In the genomic region with DNA sequence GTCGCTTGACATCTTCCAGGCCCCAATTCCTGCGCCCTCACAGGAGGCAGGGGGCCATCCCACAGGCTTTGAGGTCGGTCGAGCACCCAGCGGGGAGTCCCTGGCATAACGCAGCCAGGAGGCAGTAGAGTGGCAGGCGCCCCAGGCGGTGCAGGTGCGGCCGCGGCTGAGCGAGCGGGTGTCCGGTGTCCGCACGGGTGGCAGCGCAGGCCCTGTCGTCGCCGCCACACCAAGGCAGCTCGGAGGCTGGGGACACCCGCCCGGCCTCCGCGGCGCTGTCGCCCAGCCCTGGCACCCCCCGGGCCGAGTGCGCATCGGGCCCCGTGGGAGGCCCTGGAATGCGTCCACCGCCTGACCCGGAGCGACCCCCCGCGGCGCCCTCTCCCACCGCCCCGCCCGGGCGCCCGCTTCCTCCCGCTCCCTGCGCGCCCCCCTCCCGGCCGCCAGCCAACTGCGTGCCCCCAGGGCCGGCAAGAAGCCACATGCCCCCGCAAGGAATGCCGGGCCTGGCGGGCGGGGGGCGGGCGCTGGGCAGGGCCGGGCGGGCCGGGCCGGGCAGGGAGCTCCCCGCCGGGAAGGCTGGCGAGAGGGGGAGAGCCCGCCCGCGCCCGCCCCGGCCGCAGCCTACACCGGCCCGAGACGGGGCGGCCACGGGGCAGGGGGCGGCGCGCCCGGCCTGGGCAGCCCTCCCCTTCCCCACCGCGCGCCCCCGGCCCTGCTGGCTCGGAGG, we compare ENCODE assay signal across 7 cellular contexts. TPM values are rescaled to one million over a fixed set of nuclear protein-coding genes. Genes with fewer than 3 reads are reported as not detected.
A peak's percentile ranks its signal among the peaks of the same experiment; 100 is the strongest.
DNase-seq lines count a peak whose midpoint lies in the region; ATAC-seq and TF ChIP-seq lines count a peak whose summit lies in the region.

No MANE protein-coding gene starts in this region.

- H3K27me3 ChIP-seq in HUES6 (ENCODE audit: control insufficient read depth, insufficient read depth, low read length): peaks cover 10% of the 10 kb centered on the region; the same call in 1 of the 2 replicates
- H3K27me3 ChIP-seq in neural cell (ENCODE audit: insufficient read depth, low read depth, low read length): no peaks in the 10 kb centered on the region

- no peak overlapping the region for H2AFZ ChIP-seq in neural cell (ENCODE audit: low read depth, low read length)

- H3K9ac ChIP-seq in HUES6 (ENCODE audit: low read length) (peak overlapping the region; percentile 45), neural cell (ENCODE audit: low read length) (no peak overlapping the region)

- H3K79me2 ChIP-seq in neural cell (replicated peaks; ENCODE audit: insufficient read depth, low read length): no peaks in the 10 kb centered on the region

- TF ChIP-seq RAD21 in neural cell (conservative IDR thresholded peaks at IDR 0.05): no peak

- DNase-seq in DMS53 (lab: John Stamatoyannopoulos, UW) (peak; percentile 84), foreskin fibroblast (peak; percentile 22 to 67)
- peak; percentile 39 for DNase-seq in activated CD4-positive, CD25-positive, alpha-beta regulatory T cell treated with anti-CD3 and anti-CD28 coated beads, Interleukin-2, amount 50 U/mL, for 72 hours

- H3F3A ChIP-seq in neural cell (ENCODE audit: insufficient read depth, low read length, poor library complexity, severe bottlenecking): no peaks in the 10 kb centered on the region

- no peak overlapping the region for H3K27ac ChIP-seq in HUES6 (ENCODE audit: low read depth, low read length)
- no peak overlapping the region for H3K27ac ChIP-seq in neural cell (ENCODE audit: low read length)

- H3K4me1 ChIP-seq in HUES6 (ENCODE audit: control insufficient read depth, insufficient read depth, low read length): peaks cover 15% of the 10 kb centered on the region

- H4K20me1 ChIP-seq in neural cell (ENCODE audit: insufficient read depth): no peaks in the 10 kb centered on the region

- no peaks in the 10 kb centered on the region for H3K9me2 ChIP-seq in neural cell (ENCODE audit: insufficient read depth, low read length)

- peak overlapping the region; percentile 68 for H3K4me3 ChIP-seq in HUES6 (ENCODE audit: low read depth, low read length)
- H3K4me3 ChIP-seq in foreskin fibroblast (ENCODE audit: low read depth in 1 of 2, low read length in 2 of 2): peak overlapping the region; percentile 41 to 58
- H3K4me3 ChIP-seq in neural cell (ENCODE audit: low read length): peak overlapping the region; percentile 53

- no peak overlapping the region for H3K4me2 ChIP-seq in neural cell (ENCODE audit: low read length)

- ATAC-seq in HG02852 (IDR thresholded peaks at IDR 0.05; ENCODE audit: unreplicated experiment) (no peak), GM18867 (IDR thresholded peaks at IDR 0.05; ENCODE audit: unreplicated experiment) (no peak)

- TF ChIP-seq CTCF in foreskin fibroblast (IDR thresholded peaks at IDR 0.05; ENCODE audit: low read depth, low read length) (peak; percentile 20), neural cell (IDR thresholded peaks at IDR 0.05; ENCODE audit: poor library complexity, severe bottlenecking) (peak; percentile 40)

- TF ChIP-seq EP300 in neural cell (conservative IDR thresholded peaks at IDR 0.05; ENCODE audit: poor library complexity, severe bottlenecking): no peak

- H3K9me3 ChIP-seq in HUES6 (ENCODE audit: control insufficient read depth, insufficient read depth, low read depth, low read length) (no peaks in the 10 kb centered on the region), neural cell (ENCODE audit: low read length) (no peaks in the 10 kb centered on the region)

- H3K36me3 ChIP-seq in HUES6 (ENCODE audit: control insufficient read depth, insufficient read depth, low read length) (peaks cover 9% of the 10 kb centered on the region; the same call in 1 of the 2 replicates), neural cell (ENCODE audit: insufficient read depth, low read length) (no peaks in the 10 kb centered on the region)

TF ChIP-seq in neural cell, 6 proteins besides CTCF, POLR2A, EP300 and RAD21:
- TF ChIP-seq TAF1 (IDR thresholded peaks at IDR 0.05; ENCODE audit: low read depth) (no peak), SMC3 (conservative IDR thresholded peaks at IDR 0.05; ENCODE audit: poor library complexity) (no peak), MXI1 (conservative IDR thresholded peaks at IDR 0.05; ENCODE audit: poor library complexity, severe bottlenecking) (no peak), EZH2 (IDR thresholded peaks at IDR 0.05; ENCODE audit: borderline replicate concordance, insufficient read depth, low read length, poor library complexity, severe bottlenecking) (no peak), POLR2AphosphoS5 (IDR thresholded peaks at IDR 0.05) (no peak)
- TF ChIP-seq, protein P1, sequence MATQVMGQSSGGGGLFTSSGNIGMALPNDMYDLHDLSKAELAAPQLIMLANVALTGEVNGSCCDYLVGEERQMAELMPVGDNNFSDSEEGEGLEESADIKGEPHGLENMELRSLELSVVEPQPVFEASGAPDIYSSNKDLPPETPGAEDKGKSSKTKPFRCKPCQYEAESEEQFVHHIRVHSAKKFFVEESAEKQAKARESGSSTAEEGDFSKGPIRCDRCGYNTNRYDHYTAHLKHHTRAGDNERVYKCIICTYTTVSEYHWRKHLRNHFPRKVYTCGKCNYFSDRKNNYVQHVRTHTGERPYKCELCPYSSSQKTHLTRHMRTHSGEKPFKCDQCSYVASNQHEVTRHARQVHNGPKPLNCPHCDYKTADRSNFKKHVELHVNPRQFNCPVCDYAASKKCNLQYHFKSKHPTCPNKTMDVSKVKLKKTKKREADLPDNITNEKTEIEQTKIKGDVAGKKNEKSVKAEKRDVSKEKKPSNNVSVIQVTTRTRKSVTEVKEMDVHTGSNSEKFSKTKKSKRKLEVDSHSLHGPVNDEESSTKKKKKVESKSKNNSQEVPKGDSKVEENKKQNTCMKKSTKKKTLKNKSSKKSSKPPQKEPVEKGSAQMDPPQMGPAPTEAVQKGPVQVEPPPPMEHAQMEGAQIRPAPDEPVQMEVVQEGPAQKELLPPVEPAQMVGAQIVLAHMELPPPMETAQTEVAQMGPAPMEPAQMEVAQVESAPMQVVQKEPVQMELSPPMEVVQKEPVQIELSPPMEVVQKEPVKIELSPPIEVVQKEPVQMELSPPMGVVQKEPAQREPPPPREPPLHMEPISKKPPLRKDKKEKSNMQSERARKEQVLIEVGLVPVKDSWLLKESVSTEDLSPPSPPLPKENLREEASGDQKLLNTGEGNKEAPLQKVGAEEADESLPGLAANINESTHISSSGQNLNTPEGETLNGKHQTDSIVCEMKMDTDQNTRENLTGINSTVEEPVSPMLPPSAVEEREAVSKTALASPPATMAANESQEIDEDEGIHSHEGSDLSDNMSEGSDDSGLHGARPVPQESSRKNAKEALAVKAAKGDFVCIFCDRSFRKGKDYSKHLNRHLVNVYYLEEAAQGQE (IDR thresholded peaks at IDR 0.05; ENCODE audit: borderline replicate concordance): no peak

RNA-seq across cellular contexts. Expression of gene PRDM11, which starts 33.9 kb away (rescaled TPM):
- 2.0 and 8.6 TPM in 2 replicates for polyA plus RNA-seq in neural cell
- 9.5 and 11.3 TPM in 2 replicates for polyA minus RNA-seq in neural cell
